In genomic region chr1:11197359-11197758, GRCh38 we compare ENCODE assay signal across 34 cellular contexts. TPM values are rescaled to one million over a fixed set of nuclear protein-coding genes. Genes with fewer than 3 reads are reported as not detected.
"Had no signal": no experiment of that assay in that cellular context is flagged by ENCODE, and none has a peak within 500 bp of the region (broad histone marks: within the 10 kb centered on the region; RNA-seq: fewer than 3 reads in every experiment).

No MANE protein-coding gene starts in this region.

- H3K27me3 ChIP-seq: adrenal gland had no signal

- H3K4me2 ChIP-seq: PC-9 had no signal

- H2AFZ ChIP-seq: PC-9 had no signal

- ATAC-seq: activated CD8-positive, alpha-beta T cell treated with anti-CD3 and anti-CD28 coated beads for 36 hours; activated naive CD4-positive, alpha-beta T cell treated with anti-CD3 and anti-CD28 coated beads, Interleukin-2, amount 50 U/mL, for 72 hours; activated T-cell treated with anti-CD3 and anti-CD28 coated beads, Interleukin-2, amount 50 U/mL, for 72 hours; activated T-helper 17 cell treated with anti-CD3 and anti-CD28 coated beads, Interleukin-2, amount 50 U/mL, for 72 hours had no signal

- DNase-seq: activated CD4-positive, alpha-beta T cell treated with anti-CD3 and anti-CD28 coated beads, Interleukin-2, amount 10 ng/mL, durations not matched to agents 24 days and 14 days; activated CD4-positive, alpha-beta T cell treated with anti-CD3 and anti-CD28 coated beads, Interleukin-2, amount 50 U/mL, for 4 hours; activated CD8-positive, alpha-beta T cell treated with anti-CD3 and anti-CD28 coated beads for 36 hours; activated effector memory CD4-positive, alpha-beta T cell treated with anti-CD3 and anti-CD28 coated beads, Interleukin-2, amount 50 U/mL, for 16 hours; activated naive CD4-positive, alpha-beta T cell; activated T-cell treated with anti-CD3 and anti-CD28 coated beads, Interleukin-2, amount 50 U/mL, for 1 hour; activated T-cell treated with anti-CD3 and anti-CD28 coated beads, Interleukin-2, amount 50 U/mL, for 72 hours; adrenal gland; anterior cingulate cortex; caudate nucleus; cerebellar nuclear complex; Kasumi-1; MM.1S; MV-4-11; NCI-H1092; NCI-H1436 treated with DMSO at 0.1 percent for 48 hours; NCI-H1694 treated with DMSO at 0.1 percent for 48 hours; NCI-H2029; NCI-H345; NCI-H524 treated with DMSO at 0.1 percent for 48 hours; NCI-H748 treated with DMSO at 0.1 percent for 48 hours; NK-92 treated with Interleukin-12 subunit alpha and Interleukin-12 subunit beta, amount 100 ng/mL, for 24 hours; PC-9; Right ventricle myocardium superior; SW 1271; T1000 had no signal

- H3K4me3 ChIP-seq: adrenal gland, PC-9 had no signal

- H3K4me1 Mint-ChIP-seq: activated CD4-positive, alpha-beta T cell treated with anti-CD3 and anti-CD28 coated beads, Interleukin-2, amount 10 ng/mL, durations not matched to agents 24 days and 14 days; activated T-helper 17 cell treated with anti-CD3 and anti-CD28 coated beads, Interleukin-2, amount 50 U/mL, for 72 hours had no signal

- H3K27ac Mint-ChIP-seq: activated CD4-positive, alpha-beta T cell treated with anti-CD3 and anti-CD28 coated beads, Interleukin-2, amount 10 ng/mL, durations not matched to agents 24 days and 14 days; activated CD8-positive, alpha-beta T cell treated with anti-CD3 and anti-CD28 coated beads for 36 hours; activated T-cell treated with anti-CD3 and anti-CD28 coated beads, Interleukin-2, amount 50 U/mL, for 72 hours; activated T-helper 17 cell treated with anti-CD3 and anti-CD28 coated beads, Interleukin-2, amount 50 U/mL, for 72 hours had no signal

- H3K9me3 Mint-ChIP-seq: activated CD4-positive, alpha-beta T cell treated with anti-CD3 and anti-CD28 coated beads, Interleukin-2, amount 10 ng/mL, durations not matched to agents 24 days and 14 days; activated CD8-positive, alpha-beta T cell treated with anti-CD3 and anti-CD28 coated beads for 36 hours; activated naive CD4-positive, alpha-beta T cell treated with anti-CD3 and anti-CD28 coated beads, Interleukin-2, amount 50 U/mL, for 72 hours; activated T-cell treated with anti-CD3 and anti-CD28 coated beads, Interleukin-2, amount 50 U/mL, for 72 hours; activated T-helper 17 cell treated with anti-CD3 and anti-CD28 coated beads, Interleukin-2, amount 50 U/mL, for 72 hours; brain had no signal

- H3K4me3 Mint-ChIP-seq: activated CD4-positive, alpha-beta T cell treated with anti-CD3 and anti-CD28 coated beads, Interleukin-2, amount 10 ng/mL, durations not matched to agents 24 days and 14 days; activated CD8-positive, alpha-beta T cell treated with anti-CD3 and anti-CD28 coated beads for 36 hours; activated T-cell treated with anti-CD3 and anti-CD28 coated beads, Interleukin-2, amount 50 U/mL, for 72 hours; activated T-helper 17 cell treated with anti-CD3 and anti-CD28 coated beads, Interleukin-2, amount 50 U/mL, for 72 hours; brain had no signal

- H3K4me1 ChIP-seq: adrenal gland had no signal

- H3K27ac ChIP-seq: adrenal gland, PC-9 had no signal

- H3K9me3 ChIP-seq: adrenal gland had no signal

- H3K27me3 Mint-ChIP-seq: activated CD4-positive, alpha-beta T cell treated with anti-CD3 and anti-CD28 coated beads, Interleukin-2, amount 10 ng/mL, durations not matched to agents 24 days and 14 days; activated CD8-positive, alpha-beta T cell treated with anti-CD3 and anti-CD28 coated beads for 36 hours; activated T-helper 17 cell treated with anti-CD3 and anti-CD28 coated beads, Interleukin-2, amount 50 U/mL, for 72 hours; brain had no signal

RNA-seq across cellular contexts. Expression of gene ANGPTL7, which starts 8.2 kb away (rescaled TPM):
- total RNA-seq: activated CD4-positive, alpha-beta T cell treated with anti-CD3 and anti-CD28 coated beads, Interleukin-2, amount 10 ng/mL, durations not matched to agents 24 days and 14 days; activated CD8-positive, alpha-beta memory T cell treated with anti-CD3 and anti-CD28 coated beads for 36 hours; activated CD8-positive, alpha-beta T cell treated with anti-CD3 and anti-CD28 coated beads for 36 hours; activated naive CD4-positive, alpha-beta T cell treated with anti-CD3 and anti-CD28 coated beads, Interleukin-2, amount 50 U/mL, for 72 hours; activated T-cell treated with anti-CD3 and anti-CD28 coated beads, Interleukin-2, amount 50 U/mL, for 72 hours; activated T-helper 17 cell treated with anti-CD3 and anti-CD28 coated beads, Interleukin-2, amount 50 U/mL, for 72 hours; bronchial epithelial cell; NCI-H460; PC-9; T-helper 1 cell treated with Interleukin-12 subunit alpha and Interleukin-12 subunit beta and Interleukin-4 antibody, amounts not matched to agents 30 ng/mL and 1 ng/mL, for 36 hours; T-helper 2 cell treated with Interferon-gamma antibody and Interleukin-4, amounts not matched to agents 100 ng/mL and 5 ng/mL, for 36 hours had no signal
